9 cellular contexts compared by ENCODE assay signal in the genomic region with DNA sequence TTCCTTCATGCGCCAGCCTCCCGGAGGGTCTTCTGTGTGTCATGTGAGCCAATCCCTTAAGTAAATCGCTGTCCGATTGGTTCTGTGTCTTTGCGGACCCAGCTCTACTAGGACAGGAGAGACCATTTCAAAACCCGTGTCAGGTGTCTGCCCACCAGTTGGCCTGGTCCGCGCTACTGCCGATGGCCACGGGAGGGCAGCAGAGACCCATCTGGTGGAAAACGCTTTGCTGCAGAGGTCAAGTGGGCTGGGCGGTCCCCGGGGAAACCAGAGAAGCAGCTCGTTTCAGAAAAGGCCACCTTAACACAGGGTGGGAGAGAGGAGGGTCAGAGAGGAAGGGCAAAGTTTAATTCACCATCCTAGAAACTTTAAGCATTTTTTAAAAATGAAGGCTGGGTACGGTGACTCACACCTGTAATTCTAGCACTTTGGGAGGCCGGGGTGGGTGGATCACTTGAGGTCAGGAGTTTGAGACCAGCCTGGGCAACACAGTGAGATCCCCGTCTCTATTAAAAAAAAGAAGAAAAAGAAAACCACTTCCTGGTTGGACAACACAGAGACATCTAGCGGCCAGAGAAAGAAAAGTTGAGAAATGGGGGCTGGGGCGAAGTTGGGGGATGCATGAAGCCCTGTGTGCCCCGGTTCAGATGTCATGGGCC. TPM values are rescaled to one million over a fixed set of nuclear protein-coding genes. Genes with fewer than 3 reads are reported as not detected.
DNase-seq lines count a peak whose midpoint lies in the region; ATAC-seq and TF ChIP-seq lines count a peak whose summit lies in the region.
"Had no signal": no experiment of that assay in that cellular context is flagged by ENCODE, and none has a peak within 500 bp of the region (broad histone marks: within the 10 kb centered on the region; RNA-seq: fewer than 3 reads in every experiment).

No MANE protein-coding gene starts in this region.

- 10% methylated on average over 20 of the region's 20 CpGs for WGBS in right cardiac atrium

- DNase-seq in COLO829 (ENCODE audit: low spot score) (peak; percentile 80), GOT3 (lab: John Stamatoyannopoulos, UW) (peak; percentile 53), NCI-H146 treated with DMSO at 0.1 percent for 48 hours (lab: John Stamatoyannopoulos, UW; ENCODE audit: unreplicated experiment) (peak; percentile 53), T-helper 9 cell (peak; percentile 75), amygdala (lab: John Stamatoyannopoulos, UW) (peak in 52 of 56 donors; percentile 6 to 87 (median 59)), right cardiac atrium (peak; percentile 87 to 96 (median 95)), retinal pigment epithelial cell (ENCODE audit: low read depth) (peak; percentile 34)

- ATAC-seq in right cardiac atrium (peak; percentile 84 to 87), HG03565 (IDR thresholded peaks at IDR 0.05; ENCODE audit: unreplicated experiment) (no peak)

- TF ChIP-seq CTCF in retinal pigment epithelial cell (conservative IDR thresholded peaks at IDR 0.05; ENCODE audit: low read depth, low read length): peak; percentile 99

- no peak overlapping the region for H3K27ac ChIP-seq in right cardiac atrium (ENCODE audit: low read length)

- H3K9me3 ChIP-seq in right cardiac atrium (ENCODE audit: control insufficient read depth, low read length): no peaks in the 10 kb centered on the region

- no peaks in the 10 kb centered on the region for H3K4me1 ChIP-seq in right cardiac atrium (ENCODE audit: control insufficient read depth, insufficient read depth, low read length)

- intact Hi-C loops in right cardiac atrium (cut with DNase I): loop anchor here in 3 of 4 donors (5.0 to 10.0 kb wide), 5 partner anchors 130 to 600 kb away; no protein-coding TSS in a partner anchor

- H3K4me3 ChIP-seq in right cardiac atrium (ENCODE audit: low read length) (no peak overlapping the region), retinal pigment epithelial cell (ENCODE audit: low read length) (no peak overlapping the region)

- H3K27me3 ChIP-seq in right cardiac atrium (ENCODE audit: control insufficient read depth, insufficient read depth): no peaks in the 10 kb centered on the region

RNA-seq across cellular contexts. Expression of gene CIBAR2, which starts 2.8 kb away (rescaled TPM):
- not detected for total RNA-seq in right cardiac atrium
- polyA plus RNA-seq in right cardiac atrium: 0.09 TPM
- total RNA-seq: T-helper 2 cell treated with Interferon-gamma antibody and Interleukin-4, amounts not matched to agents 100 ng/mL and 5 ng/mL, for 36 hours had no signal

Comparison
In these comparisons a context has a peak if more than half of its experiments do, and no peak if none do; other contexts are left out.
1. DNase-seq: peak in every context shown above with its lines; median percentile 95 in right cardiac atrium; 80 in COLO829; 75 in T-helper 9 cell; 59 in amygdala; 53 in GOT3; 53 in NCI-H146 treated with DMSO at 0.1 percent for 48 hours; 34 in retinal pigment epithelial cell.